25 cellular contexts compared by ENCODE assay signal in genomic region chr2:98932778-98933343, GRCh38.
"Had no signal": no experiment of that assay in that cellular context is flagged by ENCODE, and none has a peak within 500 bp of the region (broad histone marks: within the 10 kb centered on the region; RNA-seq: fewer than 3 reads in every experiment).

No MANE protein-coding gene starts in this region.

- H3K4me3 Mint-ChIP-seq: activated naive CD8-positive, alpha-beta T cell treated with anti-CD3 and anti-CD28 coated beads for 36 hours; activated T-cell treated with anti-CD3 and anti-CD28 coated beads, Interleukin-2, amount 50 U/mL, for 4 hours; mesothelial cell of epicardium; naive thymus-derived CD8-positive, alpha-beta T cell; neural progenitor cell; stimulated activated naive B cell treated with anti-CD40 and anti-IgM and Interleukin-4, amounts not matched to agents 10 μg/mL and 1 μg/mL and 100 μg/mL, for 72 hours had no signal

- FAIRE-seq: astrocyte, islet of Langerhans had no signal

- H3K9me3 Mint-ChIP-seq: activated naive CD8-positive, alpha-beta T cell treated with anti-CD3 and anti-CD28 coated beads for 36 hours; activated T-cell treated with anti-CD3 and anti-CD28 coated beads, Interleukin-2, amount 50 U/mL, for 4 hours; activated T-helper 2 cell treated with anti-CD3 and anti-CD28 coated beads, Interferon-gamma antibody, Interleukin-2, Interleukin-4, amounts not matched to agents 10 μg/mL and 5 μg/mL and 100 μg/mL, durations not matched to agents 14 hours and 24 hours and 36 hours; mesothelial cell of epicardium; naive thymus-derived CD8-positive, alpha-beta T cell; neural progenitor cell; stimulated activated naive B cell treated with anti-CD40 and anti-IgM and Interleukin-4, amounts not matched to agents 10 μg/mL and 1 μg/mL and 100 μg/mL, for 72 hours had no signal

- H3K4me3 ChIP-seq: colonic mucosa, gastroesophageal sphincter, neural progenitor cell, testis had no signal

- H3K27me3 ChIP-seq: testis had no signal

- H3K9ac ChIP-seq: neural progenitor cell had no signal

- H3K27ac Mint-ChIP-seq: activated naive CD8-positive, alpha-beta T cell treated with anti-CD3 and anti-CD28 coated beads for 36 hours; activated T-helper 2 cell treated with anti-CD3 and anti-CD28 coated beads, Interferon-gamma antibody, Interleukin-2, Interleukin-4, amounts not matched to agents 10 μg/mL and 5 μg/mL and 100 μg/mL, durations not matched to agents 14 hours and 24 hours and 36 hours; mesothelial cell of epicardium; naive thymus-derived CD8-positive, alpha-beta T cell; neural progenitor cell; progenitor cell of endocrine pancreas; stimulated activated naive B cell treated with anti-CD40 and anti-IgM and Interleukin-4, amounts not matched to agents 10 μg/mL and 1 μg/mL and 100 μg/mL, for 72 hours had no signal

- H3K36me3 Mint-ChIP-seq: activated naive CD8-positive, alpha-beta T cell treated with anti-CD3 and anti-CD28 coated beads for 36 hours; mesothelial cell of epicardium; naive thymus-derived CD8-positive, alpha-beta T cell; neural progenitor cell; stimulated activated naive B cell treated with anti-CD40 and anti-IgM and Interleukin-4, amounts not matched to agents 10 μg/mL and 1 μg/mL and 100 μg/mL, for 72 hours had no signal

- H3K36me3 ChIP-seq: colonic mucosa, gastroesophageal sphincter, neural progenitor cell had no signal

- H3K27ac ChIP-seq: colonic mucosa, epithelial cell of prostate, gastroesophageal sphincter, neural progenitor cell, testis had no signal

- DNase-seq: activated CD4-positive, alpha-beta T cell treated with anti-CD3 and anti-CD28 coated beads for 1 hour; activated CD8-positive, alpha-beta memory T cell treated with anti-CD3 and anti-CD28 coated beads, Interleukin-2, amount 50 U/mL, for 48 hours; activated naive CD4-positive, alpha-beta T cell; activated naive CD8-positive, alpha-beta T cell treated with anti-CD3 and anti-CD28 coated beads for 36 hours; activated T-cell treated with anti-CD3 and anti-CD28 coated beads, Interleukin-2, amount 50 U/mL, for 4 hours; central memory CD4-positive, alpha-beta T cell; colonic mucosa; left ventricle myocardium superior; mammary epithelial cell; naive thymus-derived CD8-positive, alpha-beta T cell; retina; stimulated activated CD4-positive, alpha-beta T cell treated with anti-CD3 and anti-CD28 coated beads, Interleukin-2, amount 100 ng/mL, for 48 hours; stimulated activated CD8-positive, alpha-beta memory T cell treated with anti-CD3 and anti-CD28 coated beads, Interleukin-4, amount 100 ng/mL, for 48 hours; stimulated activated naive B cell treated with anti-CD40 and anti-IgM and Interleukin-4, amounts not matched to agents 10 μg/mL and 1 μg/mL and 100 μg/mL, for 72 hours; T-helper 9 cell; testis; trophoblast cell had no signal

- H3K9me3 ChIP-seq: colonic mucosa, gastroesophageal sphincter, testis had no signal
